In genomic region chr16:67199011-67199807, GRCh38 we compare ENCODE assay signal across 8 cellular contexts.
DNase-seq lines count a peak whose midpoint lies in the region; ATAC-seq and TF ChIP-seq lines count a peak whose summit lies in the region.
"Had no signal": no experiment of that assay in that cellular context is flagged by ENCODE, and none has a peak within 500 bp of the region (broad histone marks: within the 10 kb centered on the region; RNA-seq: fewer than 3 reads in every experiment).

TSS of gene ELMO3 (plus strand) at chr16:67199131. CDS start at chr16:67199327, 196 bp downstream.

- peak within 1 kb of the TSS; percentile 53; the same call in 1 of the 2 replicates for H3K9ac ChIP-seq in iPS-20b (ENCODE audit: low read depth, low read length)

- no peak within 1 kb of the TSS for H3K27ac ChIP-seq in iPS-20b (ENCODE audit: low read length)

- peak; percentile 92 for DNase-seq in HPDE6-E6E7 (ENCODE audit: extremely low spot score)
- DNase-seq in astrocyte of the spinal cord (ENCODE audit: low read depth, low spot score), result no peak
- DNase-seq in stimulated activated naive CD8-positive, alpha-beta T cell treated with anti-CD3 and anti-CD28 coated beads, Interleukin-15, Interleukin-2, amounts not matched to agents 100 U/mL and 50 U/mL, for 24 hours, result no peak
- DNase-seq in activated CD4-positive, alpha-beta T cell treated with anti-CD3 and anti-CD28 coated beads, Interleukin-2, amount 50 U/mL, for 1 hour, result no peak
- no peak for DNase-seq in dedifferentiated amniotic fluid mesenchymal stem cell (ENCODE audit: extremely low spot score)
- no peak for DNase-seq in SKM-1 treated with dmso at 0.1 percent for 144 hours (lab: John Stamatoyannopoulos, UW; ENCODE audit: unreplicated experiment)
- DNase-seq: T-cell had no signal

- peak; percentile 43 for TF ChIP-seq CTCF in astrocyte of the spinal cord (IDR thresholded peaks at IDR 0.05; ENCODE audit: low read depth, low read length)

- peak; percentile 20 for ATAC-seq in stimulated activated naive CD8-positive, alpha-beta T cell treated with anti-CD3 and anti-CD28 coated beads, Interleukin-15, Interleukin-2, amounts not matched to agents 100 U/mL and 50 U/mL, for 24 hours

- no peaks in the 10 kb centered on the region for H3K9me3 ChIP-seq in iPS-20b (ENCODE audit: insufficient read depth, low read depth, low read length)

- peaks cover 47% of the 10 kb centered on the region for H3K36me3 ChIP-seq in iPS-20b (ENCODE audit: insufficient read depth, low read depth, low read length)

- H3K27me3 ChIP-seq in iPS-20b (ENCODE audit: insufficient read depth, low read length), result no peaks in the 10 kb centered on the region

- in situ Hi-C loops in astrocyte of the spinal cord (cut with HindIII; ENCODE audit: low sequenced_read_pairs), result no loop called here

- H3K4me3 ChIP-seq in astrocyte of the spinal cord (ENCODE audit: low read depth, low read length), result no peak within 1 kb of the TSS
- peak within 1 kb of the TSS; percentile 75 for H3K4me3 ChIP-seq in iPS-20b (ENCODE audit: low read length)

- 0 out of 2 replicates have a peak, but pooled peaks cover 3% of the 10 kb centered on the region for H3K4me1 ChIP-seq in iPS-20b (ENCODE audit: insufficient read depth, low read length)
